ENCODE assay signal across 19 cellular contexts in genomic region chr7:1468203-1468602, GRCh38.
"Had no signal": no experiment of that assay in that cellular context is flagged by ENCODE, and none has a peak within 500 bp of the region (broad histone marks: within the 10 kb centered on the region; RNA-seq: fewer than 3 reads in every experiment).

No MANE protein-coding gene starts in this region.

- H3K9me3 ChIP-seq: ascending aorta, tibial nerve had no signal

- ATAC-seq: esophagus mucosa, natural killer cell had no signal

- DNase-seq: activated CD4-positive, alpha-beta T cell treated with anti-CD3 and anti-CD28 coated beads, Interleukin-2, amount 10 ng/mL, durations not matched to agents 24 days and 14 days; activated CD4-positive, CD25-positive, alpha-beta regulatory T cell; activated CD8-positive, alpha-beta memory T cell treated with anti-CD3 and anti-CD28 coated beads for 24 hours; activated CD8-positive, alpha-beta memory T cell treated with anti-CD3 and anti-CD28 coated beads, Interleukin-2, amount 50 U/mL, for 48 hours; activated gamma-delta T cell; cerebellar nuclear complex; cortex of kidney; effector CD4-positive, alpha-beta T cell; mesenchymal stem cell; natural killer cell; nucleus accumbens; posterior cingulate gyrus; retina; stimulated activated CD4-positive, alpha-beta T cell treated with anti-CD3 and anti-CD28 coated beads, Interleukin-2, amount 100 ng/mL, for 24 hours; T-helper 1 cell; T1000 had no signal

- H3K4me3 ChIP-seq: ascending aorta, tibial nerve had no signal

- H3K27me3 ChIP-seq: ascending aorta, tibial nerve had no signal
